Comparison of ENCODE assay signal across 1 cellular context in genomic region chr19:48250290-48251025, GRCh38.
A peak's percentile ranks its signal among the peaks of the same experiment; 100 is the strongest.
TF ChIP-seq lines count a peak whose summit lies in the region.

No MANE protein-coding gene starts in this region.

TF ChIP-seq in K562, 482 proteins besides CTCF, POLR2A, EP300 and RAD21 (continued from another document):
- no peak for TF ChIP-seq RERE (CRISPR knock-in tag; IDR thresholded peaks at IDR 0.05; ENCODE audit: borderline replicate concordance)
- TF ChIP-seq PATZ1 (CRISPR knock-in tag; IDR thresholded peaks at IDR 0.05; ENCODE audit: borderline replicate concordance), result no peak
- no peak for TF ChIP-seq L3MBTL2 (IDR thresholded peaks at IDR 0.05)
- no peak for TF ChIP-seq HEY1 (CRISPR knock-in tag; IDR thresholded peaks at IDR 0.05; ENCODE audit: borderline replicate concordance)
- peak; percentile 45; the same call in 1 of the 2 replicates for TF ChIP-seq TAF7 (tag; IDR thresholded peaks at IDR 0.05)
- no peak for TF ChIP-seq ZNF282 (CRISPR knock-in tag; IDR thresholded peaks at IDR 0.05)
- TF ChIP-seq MCM2 (IDR thresholded peaks at IDR 0.05; ENCODE audit: low read depth), result no peak
- no peak for TF ChIP-seq THAP7 (CRISPR knock-in tag; IDR thresholded peaks at IDR 0.05)
- no peak for TF ChIP-seq TFAP4 (CRISPR knock-in tag; IDR thresholded peaks at IDR 0.05; ENCODE audit: borderline replicate concordance)
- peak; percentile 85 for TF ChIP-seq PTTG1 (tag; IDR thresholded peaks at IDR 0.05; ENCODE audit: low read depth)
- TF ChIP-seq SIX5 (IDR thresholded peaks at IDR 0.05; ENCODE audit: borderline replicate concordance in 1 of 2, insufficient read depth in 1 of 2, low read depth in 1 of 2, low read length in 2 of 2), result no peak
- TF ChIP-seq THRB (CRISPR knock-in tag; conservative IDR thresholded peaks at IDR 0.05), result no peak
- no peak for TF ChIP-seq NFXL1 (CRISPR knock-in tag; IDR thresholded peaks at IDR 0.05)
- TF ChIP-seq E4F1 (CRISPR knock-in tag; IDR thresholded peaks at IDR 0.05; ENCODE audit: borderline replicate concordance), result no peak
- no peak for TF ChIP-seq PHF20 (IDR thresholded peaks at IDR 0.05; ENCODE audit: partially characterized antibody)
- TF ChIP-seq C11orf30 (IDR thresholded peaks at IDR 0.05; ENCODE audit: low read depth), result peak; percentile 94
- no peak for TF ChIP-seq TAF1 (IDR thresholded peaks at IDR 0.05; ENCODE audit: control insufficient read depth, extremely low read depth, insufficient read depth, low read length, severe bottlenecking)
- TF ChIP-seq DEAF1 (CRISPR knock-in tag; IDR thresholded peaks at IDR 0.05), result no peak
- TF ChIP-seq ZNF449 (CRISPR knock-in tag; IDR thresholded peaks at IDR 0.05), result no peak
- no peak for TF ChIP-seq MEIS2 (IDR thresholded peaks at IDR 0.05; ENCODE audit: partially characterized antibody)
- no peak for TF ChIP-seq MXD1 (CRISPR knock-in tag; IDR thresholded peaks at IDR 0.05; ENCODE audit: borderline replicate concordance, poor library complexity, severe bottlenecking)
- no peak for TF ChIP-seq FOXJ2 (tag; IDR thresholded peaks at IDR 0.05)
- no peak for TF ChIP-seq SP2 (IDR thresholded peaks at IDR 0.05; ENCODE audit: extremely low read depth, low read depth, low read length, poor library complexity, severe bottlenecking)
- no peak for TF ChIP-seq NCOA6 (IDR thresholded peaks at IDR 0.05)
- TF ChIP-seq LCOR (CRISPR knock-in tag; IDR thresholded peaks at IDR 0.05), result no peak
- no peak for TF ChIP-seq TARDBP (IDR thresholded peaks at IDR 0.05)
- TF ChIP-seq ELF2 (CRISPR knock-in tag; IDR thresholded peaks at IDR 0.05), result no peak
- no peak for TF ChIP-seq UBTF (IDR thresholded peaks at IDR 0.05; ENCODE audit: borderline replicate concordance in 1 of 2, low read depth in 2 of 2, low read length in 2 of 2)
- no peak for TF ChIP-seq GMEB1 (CRISPR knock-in tag; IDR thresholded peaks at IDR 0.05)
- TF ChIP-seq RBM25 (IDR thresholded peaks at IDR 0.05; ENCODE audit: low read depth, low read length, severe bottlenecking), result no peak
- no peak for TF ChIP-seq RBM22 (IDR thresholded peaks at IDR 0.05; ENCODE audit: low read depth, low read length, poor library complexity, severe bottlenecking)
- no peak for TF ChIP-seq PKNOX1 (IDR thresholded peaks at IDR 0.05)
- TF ChIP-seq SETDB1 (IDR thresholded peaks at IDR 0.05; ENCODE audit: low read length), result no peak
- peak; percentile 78; the same call in 1 of the 2 replicates for TF ChIP-seq PYGO2 (tag; IDR thresholded peaks at IDR 0.05)
- peak; percentile 91 for TF ChIP-seq MAFG (tag; conservative IDR thresholded peaks at IDR 0.05)
